1 cellular context compared by ENCODE assay signal in the genomic region with DNA sequence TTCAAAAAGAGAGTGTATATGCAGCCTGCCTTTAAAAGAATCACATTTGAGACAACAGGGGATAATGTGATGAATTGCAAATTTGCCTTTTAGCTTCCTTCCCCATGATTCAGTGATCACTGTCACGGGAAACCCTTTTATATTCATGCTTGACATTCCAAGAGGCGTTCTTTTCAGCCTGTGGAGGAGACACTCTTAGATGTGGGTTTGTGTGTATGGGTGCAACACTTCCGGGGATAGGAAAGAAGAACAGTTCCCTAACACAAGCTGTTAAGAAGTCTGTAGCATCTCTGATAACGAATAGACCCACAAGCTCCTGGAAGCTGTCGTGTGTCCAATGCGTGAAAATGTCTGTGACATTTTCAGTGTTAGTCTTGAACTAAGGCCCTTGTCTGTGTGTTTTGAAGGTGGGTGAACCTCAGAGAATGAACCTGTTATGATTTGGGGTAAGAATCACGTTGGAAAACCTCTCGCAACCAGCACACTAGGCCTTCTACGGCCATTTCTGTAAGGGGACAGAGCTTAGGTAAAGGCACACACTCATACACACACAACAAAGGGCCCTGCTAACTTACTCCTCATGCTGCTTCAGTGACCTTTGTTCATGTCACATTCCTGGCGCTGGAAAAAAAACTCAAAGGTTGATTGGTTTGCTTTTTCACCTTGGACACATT.
TF ChIP-seq lines count a peak whose summit lies in the region.

No MANE protein-coding gene starts in this region.

TF ChIP-seq in HepG2, 621 proteins besides CTCF, POLR2A, EP300 and RAD21 (continued from another document):
- TF ChIP-seq ESRRA (CRISPR knock-in tag; IDR thresholded peaks at IDR 0.05; ENCODE audit: low read depth) (peak; percentile 80; the same call in 1 of the 2 replicates), BHLHE40 (IDR thresholded peaks at IDR 0.05; ENCODE audit: low read length) (peak; percentile 25; the same call in 1 of the 2 replicates), ZNF12 (CRISPR knock-in tag; IDR thresholded peaks at IDR 0.05) (peak; percentile 87), LCORL (IDR thresholded peaks at IDR 0.05) (peak; percentile 48; the same call in 1 of the 2 replicates), LCORL (CRISPR knock-in tag; IDR thresholded peaks at IDR 0.05) (peak; percentile 44; the same call in 1 of the 2 replicates), TBP (CRISPR knock-in tag; IDR thresholded peaks at IDR 0.05) (no peak), ZNF619 (CRISPR knock-in tag; IDR thresholded peaks at IDR 0.05) (no peak), TOPORS (CRISPR knock-in tag; IDR thresholded peaks at IDR 0.05) (peak; percentile 48; the same call in 1 of the 2 replicates), IRF2 (CRISPR knock-in tag; IDR thresholded peaks at IDR 0.05) (no peak), EHMT2 (IDR thresholded peaks at IDR 0.05; ENCODE audit: borderline replicate concordance, low read depth, low read length) (peak; percentile 61; the same call in 1 of the 2 replicates), ZNF24 (IDR thresholded peaks at IDR 0.05) (no peak), HOXA3 (CRISPR knock-in tag; IDR thresholded peaks at IDR 0.05) (peak; percentile 37; the same call in 1 of the 2 replicates), HMG20A (CRISPR knock-in tag; IDR thresholded peaks at IDR 0.05; ENCODE audit: borderline replicate concordance) (peak; percentile 49; the same call in 1 of the 2 replicates), HMGA1 (CRISPR knock-in tag; conservative IDR thresholded peaks at IDR 0.05) (no peak), RXRB (CRISPR knock-in tag; IDR thresholded peaks at IDR 0.05; ENCODE audit: borderline replicate concordance) (peak; percentile 66; the same call in 1 of the 2 replicates), AHDC1 (CRISPR knock-in tag; IDR thresholded peaks at IDR 0.05; ENCODE audit: borderline replicate concordance) (0 out of 2 replicates have a peak, but pooled peaks have one; percentile 81), ZNF780A (CRISPR knock-in tag; IDR thresholded peaks at IDR 0.05) (no peak), NR2C2 (CRISPR knock-in tag; IDR thresholded peaks at IDR 0.05; ENCODE audit: borderline replicate concordance) (peak; percentile 30; the same call in 1 of the 2 replicates), FOXK1 (CRISPR knock-in tag; IDR thresholded peaks at IDR 0.05; ENCODE audit: borderline replicate concordance, low read depth) (no peak), ELF1 (CRISPR knock-in tag; IDR thresholded peaks at IDR 0.05) (peak; percentile 65; the same call in 1 of the 2 replicates), ONECUT2 (CRISPR knock-in tag; IDR thresholded peaks at IDR 0.05) (peak; percentile 83)
- TF ChIP-seq, protein P1, sequence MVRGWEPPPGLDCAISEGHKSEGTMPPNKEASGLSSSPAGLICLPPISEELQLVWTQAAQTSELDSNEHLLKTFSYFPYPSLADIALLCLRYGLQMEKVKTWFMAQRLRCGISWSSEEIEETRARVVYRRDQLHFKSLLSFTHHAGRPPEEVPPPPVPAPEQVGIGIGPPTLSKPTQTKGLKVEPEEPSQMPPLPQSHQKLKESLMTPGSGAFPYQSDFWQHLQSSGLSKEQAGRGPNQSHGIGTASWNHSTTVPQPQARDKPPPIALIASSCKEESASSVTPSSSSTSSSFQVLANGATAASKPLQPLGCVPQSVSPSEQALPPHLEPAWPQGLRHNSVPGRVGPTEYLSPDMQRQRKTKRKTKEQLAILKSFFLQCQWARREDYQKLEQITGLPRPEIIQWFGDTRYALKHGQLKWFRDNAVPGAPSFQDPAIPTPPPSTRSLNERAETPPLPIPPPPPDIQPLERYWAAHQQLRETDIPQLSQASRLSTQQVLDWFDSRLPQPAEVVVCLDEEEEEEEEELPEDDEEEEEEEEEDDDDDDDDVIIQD (CRISPR knock-in tag; IDR thresholded peaks at IDR 0.05; ENCODE audit: low read depth): no peak; the same call in 1 of the 2 replicates
